14 cellular contexts compared by ENCODE assay signal in the genomic region with DNA sequence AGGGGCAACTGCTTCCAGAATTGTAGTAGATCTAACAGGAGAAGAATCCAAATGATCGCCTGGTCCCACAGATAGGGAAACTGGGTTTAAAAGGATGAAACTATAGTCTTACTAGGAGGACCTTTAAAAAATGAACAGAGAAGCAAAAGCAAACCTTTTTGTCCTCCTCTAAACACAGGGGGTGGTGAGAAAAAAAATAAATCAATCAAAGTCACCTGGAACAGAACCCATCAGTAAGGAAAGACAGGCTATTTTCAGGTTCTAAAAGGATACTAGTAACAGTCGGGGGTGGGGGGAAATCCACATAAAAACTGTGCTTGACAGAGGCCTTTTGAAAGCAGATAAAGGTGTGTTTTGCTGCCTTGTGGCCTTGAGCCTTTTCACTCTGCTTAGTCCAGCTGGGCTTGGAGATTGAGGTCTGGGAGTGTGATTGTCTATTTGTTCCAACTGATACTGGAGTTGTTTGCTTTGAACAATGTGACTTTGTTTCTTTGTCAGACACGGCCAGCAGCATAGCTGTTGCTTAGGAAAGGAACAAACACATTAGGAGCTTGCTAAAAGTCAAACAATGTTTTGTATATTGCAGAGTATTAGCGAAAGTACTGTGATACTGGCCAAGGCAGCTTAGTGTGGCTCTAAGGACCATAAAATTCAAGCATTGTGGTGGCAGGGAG.
DNase-seq lines count a peak whose midpoint lies in the region; ATAC-seq and TF ChIP-seq lines count a peak whose summit lies in the region.
"Had no signal": no experiment of that assay in that cellular context is flagged by ENCODE, and none has a peak within 500 bp of the region (broad histone marks: within the 10 kb centered on the region; RNA-seq: fewer than 3 reads in every experiment).

No MANE protein-coding gene starts in this region.

- H3K4me1 ChIP-seq in Panc1 (ENCODE audit: control insufficient read depth, insufficient read depth, low read length): peaks cover 37% of the 10 kb centered on the region
- H3K4me1 ChIP-seq in right atrium auricular region: peaks cover 0 to 24% of the 10 kb centered on the region in 2 donors
- peaks cover 0 to 6% of the 10 kb centered on the region in 2 donors for H3K4me1 ChIP-seq in ascending aorta

- peak overlapping the region; percentile 84 for H3K27ac ChIP-seq in Panc1 (ENCODE audit: low read length)
- H3K27ac ChIP-seq in right atrium auricular region: peak overlapping the region; percentile 16 to 24
- H3K27ac ChIP-seq in ascending aorta: no peak overlapping the region
- H3K27ac ChIP-seq: skin epidermis had no signal

- no peaks in the 10 kb centered on the region for H3K36me3 ChIP-seq in Panc1 (ENCODE audit: control insufficient read depth, insufficient read depth, low read length)
- H3K36me3 ChIP-seq in right atrium auricular region: no peaks in the 10 kb centered on the region
- H3K36me3 ChIP-seq in ascending aorta: no peaks in the 10 kb centered on the region

- H3K36me3 Mint-ChIP-seq in progenitor cell of endocrine pancreas (ENCODE audit: insufficient read depth): no peaks in the 10 kb centered on the region
- H3K36me3 Mint-ChIP-seq: activated naive CD8-positive, alpha-beta T cell treated with anti-CD3 and anti-CD28 coated beads for 36 hours; CD8-positive, alpha-beta memory T cell had no signal

- peak overlapping the region; percentile 91 for H3K27ac Mint-ChIP-seq in progenitor cell of endocrine pancreas
- H3K27ac Mint-ChIP-seq: activated CD8-positive, alpha-beta T cell treated with anti-CD3 and anti-CD28 coated beads for 36 hours; activated naive CD8-positive, alpha-beta T cell treated with anti-CD3 and anti-CD28 coated beads for 36 hours had no signal

- DNase-seq in NCI-H1417 (lab: John Stamatoyannopoulos, UW): peak in 2 of 3 experiments; percentile 59 to 87
- DNase-seq in Panc1 (ENCODE audit: low read depth, low spot score): no peak
- DNase-seq in right atrium auricular region (ENCODE audit: low spot score): no peak
- DNase-seq in progenitor cell of endocrine pancreas (ENCODE audit: low spot score, unreplicated experiment): no peak
- no peak for DNase-seq in ascending aorta (ENCODE audit: low spot score in 2 of 2)
- no peak for DNase-seq in LoVo (ENCODE audit: low spot score)
- DNase-seq in activated gamma-delta T cell (lab: John Stamatoyannopoulos, UW): no peak
- DNase-seq in GM03348 (ENCODE audit: low spot score): no peak
- DNase-seq: activated CD8-positive, alpha-beta T cell treated with anti-CD3 and anti-CD28 coated beads for 36 hours; activated naive CD8-positive, alpha-beta T cell treated with anti-CD3 and anti-CD28 coated beads for 36 hours; CD8-positive, alpha-beta memory T cell; Karpas-422; T-helper 17 cell had no signal

- H3K4me3 Mint-ChIP-seq in progenitor cell of endocrine pancreas (ENCODE audit: low read depth): no peak overlapping the region
- H3K4me3 Mint-ChIP-seq: activated CD8-positive, alpha-beta T cell treated with anti-CD3 and anti-CD28 coated beads for 36 hours; activated naive CD8-positive, alpha-beta T cell treated with anti-CD3 and anti-CD28 coated beads for 36 hours; CD8-positive, alpha-beta memory T cell; T-helper 17 cell had no signal

- POLR2A ChIA-PET in Panc1 (lab: Charles Lee): interaction anchor here (0.5 to 1.1 kb wide), 3 partner anchors 21 to 328 kb away, joined by 3 to 5 read pairs (median 4); no protein-coding TSS in a partner anchor

- no peak for TF ChIP-seq CTCF in Panc1 (IDR thresholded peaks at IDR 0.05)
- no peak for TF ChIP-seq CTCF in right atrium auricular region (IDR thresholded peaks at IDR 0.05)
- TF ChIP-seq CTCF in progenitor cell of endocrine pancreas (IDR thresholded peaks at IDR 0.05; ENCODE audit: unreplicated experiment): no peak
- TF ChIP-seq CTCF in ascending aorta (IDR thresholded peaks at IDR 0.05): no peak

- H3K9me3 ChIP-seq in Panc1 (ENCODE audit: control insufficient read depth, insufficient read depth, low read depth, low read length) (no peaks in the 10 kb centered on the region), right atrium auricular region (no peaks in the 10 kb centered on the region), ascending aorta (no peaks in the 10 kb centered on the region)

- peak; percentile 61 for ATAC-seq in Panc1
- ATAC-seq: activated CD8-positive, alpha-beta T cell treated with anti-CD3 and anti-CD28 coated beads for 36 hours; T-helper 17 cell had no signal

- peaks cover 44% of the 10 kb centered on the region for H3K4me1 Mint-ChIP-seq in progenitor cell of endocrine pancreas (ENCODE audit: low read depth)
- H3K4me1 Mint-ChIP-seq: T-helper 17 cell had no signal

- BruUV-seq in Panc1 (replicated peaks; lab: Mats Ljungman, UMichigan): no TSS peak

- H3K27me3 ChIP-seq in Panc1 (ENCODE audit: control insufficient read depth, insufficient read depth, low read length) (no peaks in the 10 kb centered on the region), right atrium auricular region (no peaks in the 10 kb centered on the region), ascending aorta (no peaks in the 10 kb centered on the region)

- H3K4me3 ChIP-seq in Panc1 (ENCODE audit: low read depth in 2 of 2, low read length in 2 of 2): no peak overlapping the region
- H3K4me3 ChIP-seq in right atrium auricular region: no peak overlapping the region
- no peak overlapping the region for H3K4me3 ChIP-seq in ascending aorta
- H3K4me3 ChIP-seq: skin epidermis had no signal

- H3K27me3 Mint-ChIP-seq in progenitor cell of endocrine pancreas: no peaks in the 10 kb centered on the region
- H3K27me3 Mint-ChIP-seq: activated CD8-positive, alpha-beta T cell treated with anti-CD3 and anti-CD28 coated beads for 36 hours; activated naive CD8-positive, alpha-beta T cell treated with anti-CD3 and anti-CD28 coated beads for 36 hours; T-helper 17 cell had no signal

- CTCF ChIA-PET in Panc1 (lab: Charles Lee): no interaction called here

- in situ Hi-C loops in Panc1 (cut with HindIII; ENCODE audit: low pct_unique_long_range_greater_than_20kb, low sequenced_read_pairs): no loop called here

- intact Hi-C loops in Panc1 (cut with micrococcal nuclease; ENCODE audit: unreplicated experiment): no loop called here
- intact Hi-C loops in ascending aorta (cut with DNase I): no loop called here

- H3K9me3 Mint-ChIP-seq in progenitor cell of endocrine pancreas (ENCODE audit: low read depth): no peaks in the 10 kb centered on the region
- H3K9me3 Mint-ChIP-seq: activated CD8-positive, alpha-beta T cell treated with anti-CD3 and anti-CD28 coated beads for 36 hours; activated naive CD8-positive, alpha-beta T cell treated with anti-CD3 and anti-CD28 coated beads for 36 hours; CD8-positive, alpha-beta memory T cell had no signal

Comparison
In these comparisons a context has a peak if more than half of its experiments do, and no peak if none do; other contexts are left out.
1. DNase-seq: peak in NCI-H1417 (2 of 3); none in Panc1 (single experiment), right atrium auricular region (single experiment), progenitor cell of endocrine pancreas (single experiment), ascending aorta (0 of 2), LoVo (single experiment), activated gamma-delta T cell (single experiment) and GM03348 (single experiment).
2. H3K27ac ChIP-seq: peak in Panc1 (single experiment) and right atrium auricular region (2 of 2); none in ascending aorta (0 of 2).